Comparison of ENCODE assay signal across 18 cellular contexts in genomic region chr2:189799030-189799331, GRCh38.
"Had no signal": no experiment of that assay in that cellular context is flagged by ENCODE, and none has a peak within 500 bp of the region (broad histone marks: within the 10 kb centered on the region; RNA-seq: fewer than 3 reads in every experiment).

No MANE protein-coding gene starts in this region.

- H3K27me3 ChIP-seq: gastroesophageal sphincter, heart right ventricle, suprapubic skin had no signal

- H3K36me3 ChIP-seq: prostate gland had no signal

- H3K4me1 Mint-ChIP-seq: nephron had no signal

- H3K27ac Mint-ChIP-seq: activated CD4-positive, alpha-beta memory T cell treated with anti-CD3 and anti-CD28 coated beads for 36 hours; activated CD4-positive, alpha-beta T cell treated with anti-CD3 and anti-CD28 coated beads for 36 hours; nephron; T-helper 1 cell treated with Interleukin-12 subunit alpha and Interleukin-12 subunit beta and Interleukin-4 antibody, amounts not matched to agents 30 μg/mL and 1 μg/mL, for 36 hours had no signal

- H3K9me3 ChIP-seq: gastroesophageal sphincter, heart right ventricle, prostate gland, suprapubic skin had no signal

- DNase-seq: activated CD4-positive, alpha-beta memory T cell treated with anti-CD3 and anti-CD28 coated beads for 36 hours; activated CD4-positive, alpha-beta T cell treated with anti-CD3 and anti-CD28 coated beads for 36 hours; activated effector memory CD4-positive, alpha-beta T cell treated with Interleukin-2 at 50 U/mL for 16 hours; activated T-cell treated with anti-CD3 and anti-CD28 coated beads, Interleukin-2, amount 50 U/mL, for 4 hours; effector memory CD8-positive, alpha-beta T cell; heart right ventricle; right cardiac atrium; stimulated activated naive CD8-positive, alpha-beta T cell treated with anti-CD3 and anti-CD28 coated beads, Interleukin-15, Interleukin-2, amounts not matched to agents 100 U/mL and 50 U/mL, for 24 hours had no signal

- H3K27ac ChIP-seq: epithelial cell of prostate, heart right ventricle, prostate gland, suprapubic skin had no signal

- H3K4me3 ChIP-seq: gastroesophageal sphincter, heart right ventricle, prostate gland, smooth muscle cell, suprapubic skin had no signal

- H3K4me1 ChIP-seq: prostate gland had no signal

- H3K4me3 Mint-ChIP-seq: activated CD4-positive, alpha-beta memory T cell treated with anti-CD3 and anti-CD28 coated beads for 36 hours; activated CD4-positive, alpha-beta T cell treated with anti-CD3 and anti-CD28 coated beads for 36 hours; activated T-cell treated with anti-CD3 and anti-CD28 coated beads, Interleukin-2, amount 50 U/mL, for 4 hours; brain; central memory CD8-positive, alpha-beta T cell; effector memory CD8-positive, alpha-beta T cell; nephron; T-helper 1 cell treated with Interleukin-12 subunit alpha and Interleukin-12 subunit beta and Interleukin-4 antibody, amounts not matched to agents 30 μg/mL and 1 μg/mL, for 36 hours had no signal

- H3K9me3 Mint-ChIP-seq: activated CD4-positive, alpha-beta memory T cell treated with anti-CD3 and anti-CD28 coated beads for 36 hours; activated naive CD4-positive, alpha-beta T cell treated with anti-CD3 and anti-CD28 coated beads, Interleukin-2, amount 50 U/mL, for 72 hours; activated T-cell treated with anti-CD3 and anti-CD28 coated beads, Interleukin-2, amount 50 U/mL, for 4 hours; brain; central memory CD8-positive, alpha-beta T cell; effector memory CD8-positive, alpha-beta T cell; nephron; T-helper 1 cell treated with Interleukin-12 subunit alpha and Interleukin-12 subunit beta and Interleukin-4 antibody, amounts not matched to agents 30 μg/mL and 1 μg/mL, for 36 hours had no signal

- H3K4me2 ChIP-seq: smooth muscle cell had no signal

- ATAC-seq: stimulated activated naive CD8-positive, alpha-beta T cell treated with anti-CD3 and anti-CD28 coated beads, Interleukin-15, Interleukin-2, amounts not matched to agents 100 U/mL and 50 U/mL, for 24 hours had no signal

- H3K27me3 Mint-ChIP-seq: activated CD4-positive, alpha-beta memory T cell treated with anti-CD3 and anti-CD28 coated beads for 36 hours; activated CD4-positive, alpha-beta T cell treated with anti-CD3 and anti-CD28 coated beads for 36 hours; brain; central memory CD8-positive, alpha-beta T cell; effector memory CD8-positive, alpha-beta T cell had no signal
